ENCODE assay signal across 9 cellular contexts in genomic region chr1:94068831-94069648, GRCh38. TPM values are rescaled to one million over a fixed set of nuclear protein-coding genes. Genes with fewer than 3 reads are reported as not detected.
DNase-seq lines count a peak whose midpoint lies in the region; ATAC-seq and TF ChIP-seq lines count a peak whose summit lies in the region.
"Had no signal": no experiment of that assay in that cellular context is flagged by ENCODE, and none has a peak within 500 bp of the region (broad histone marks: within the 10 kb centered on the region; RNA-seq: fewer than 3 reads in every experiment).

No MANE protein-coding gene starts in this region.

- TF ChIP-seq CTCF in AG04450 (IDR thresholded peaks at IDR 0.05; ENCODE audit: low read depth, low read length), result no peak
- no peak for TF ChIP-seq CTCF in endothelial cell (IDR thresholded peaks at IDR 0.05; ENCODE audit: unreplicated experiment)
- no peak for TF ChIP-seq CTCF in tibial nerve (IDR thresholded peaks at IDR 0.05)

- 64 to 67% methylated on average over 12 of the region's 12 CpGs for WGBS in tibial nerve, 2 donors

- no peak for TF ChIP-seq POLR2A in tibial nerve (IDR thresholded peaks at IDR 0.05)

- intact Hi-C loops in posterior vena cava (cut with DNase I), result loop anchor here in 1 of 2 donors (10.0 kb wide), 1 partner anchor 166 kb away; the partner anchor contains the start of gene ARHGAP29

- no peaks in the 10 kb centered on the region for H3K9me3 ChIP-seq in AG04450 (ENCODE audit: control insufficient read depth, insufficient read depth, low read length)
- H3K9me3 ChIP-seq in muscle layer of duodenum (ENCODE audit: control insufficient read depth in 1 of 2, low read length in 2 of 2), result no peaks in the 10 kb centered on the region
- no peaks in the 10 kb centered on the region for H3K9me3 ChIP-seq in tibial nerve

- CTCF ChIA-PET in AG04450 (lab: Charles Lee), result interaction anchor here (0.5 to 5.6 kb wide), 7 partner anchors 7 to 268 kb away, joined by 3 to 28 read pairs (median 4); no protein-coding TSS in a partner anchor

- H3K36me3 Mint-ChIP-seq in endothelial cell (ENCODE audit: low read depth, unreplicated experiment), result peaks cover 6% of the 10 kb centered on the region
- no peaks in the 10 kb centered on the region for H3K36me3 Mint-ChIP-seq in stimulated activated effector memory CD8-positive, alpha-beta T cell treated with anti-CD3 and anti-CD28 coated beads, Interleukin-12 subunit alpha, Interleukin-12 subunit beta, amount 100 ng/mL, for 72 hours
- H3K36me3 Mint-ChIP-seq: activated naive CD8-positive, alpha-beta T cell treated with anti-CD3 and anti-CD28 coated beads, Interleukin-2, amount 10 ng/mL, durations not matched to agents 7 days and 5 days had no signal

- peak overlapping the region; percentile 89 for H3K27ac Mint-ChIP-seq in endothelial cell (ENCODE audit: unreplicated experiment)
- H3K27ac Mint-ChIP-seq in stimulated activated effector memory CD8-positive, alpha-beta T cell treated with anti-CD3 and anti-CD28 coated beads, Interleukin-12 subunit alpha, Interleukin-12 subunit beta, amount 100 ng/mL, for 72 hours, result no peak overlapping the region
- H3K27ac Mint-ChIP-seq: activated naive CD8-positive, alpha-beta T cell treated with anti-CD3 and anti-CD28 coated beads, Interleukin-2, amount 10 ng/mL, durations not matched to agents 7 days and 5 days had no signal

- peaks cover 2% of the 10 kb centered on the region for H3K27me3 Mint-ChIP-seq in endothelial cell (ENCODE audit: unreplicated experiment)
- H3K27me3 Mint-ChIP-seq: activated naive CD8-positive, alpha-beta T cell treated with anti-CD3 and anti-CD28 coated beads, Interleukin-2, amount 10 ng/mL, durations not matched to agents 7 days and 5 days had no signal

- H3K4me1 ChIP-seq in muscle layer of duodenum (ENCODE audit: control insufficient read depth in 1 of 2, insufficient read depth in 2 of 2, low read length in 2 of 2) (peaks cover 13 to 41% of the 10 kb centered on the region in 2 donors), tibial nerve (peaks cover 0 to 23% (median 10%) of the 10 kb centered on the region in 4 donors)

- H3K27me3 ChIP-seq in AG04450 (ENCODE audit: control insufficient read depth, insufficient read depth, low read length) (no peaks in the 10 kb centered on the region), muscle layer of duodenum (ENCODE audit: low read depth, low read length) (no peaks in the 10 kb centered on the region), tibial nerve (no peaks in the 10 kb centered on the region)

- H3K36me3 ChIP-seq in muscle layer of duodenum (ENCODE audit: control insufficient read depth in 1 of 2, insufficient read depth in 2 of 2, low read length in 2 of 2), result no peaks in the 10 kb centered on the region
- H3K36me3 ChIP-seq in tibial nerve, result no peaks in the 10 kb centered on the region

- peak; percentile 62 for DNase-seq in AG04450 (ENCODE audit: low read depth, low spot score)
- peak; percentile 97 for DNase-seq in NCI-H2029 treated with DMSO at 0.1 percent for 48 hours (lab: John Stamatoyannopoulos, UW)
- DNase-seq in endothelial cell (ENCODE audit: low spot score), result peak; percentile 43
- no peak for DNase-seq in stimulated activated effector memory CD8-positive, alpha-beta T cell treated with anti-CD3 and anti-CD28 coated beads, Interleukin-12 subunit alpha, Interleukin-12 subunit beta, amount 100 ng/mL, for 72 hours (ENCODE audit: low spot score in 2 of 2)
- no peak for DNase-seq in posterior vena cava (ENCODE audit: low spot score)
- no peak for DNase-seq in tibial nerve (ENCODE audit: low spot score in 2 of 2)
- DNase-seq: activated naive CD8-positive, alpha-beta T cell treated with anti-CD3 and anti-CD28 coated beads, Interleukin-2, amount 10 ng/mL, durations not matched to agents 7 days and 5 days had no signal

- POLR2A ChIA-PET in AG04450 (lab: Yijun Ruan, JAX), result interaction anchor here (2.2 kb wide), 1 partner anchor 26 kb away, joined by 15 read pairs; no protein-coding TSS in a partner anchor

- H3K9me3 Mint-ChIP-seq in endothelial cell (ENCODE audit: unreplicated experiment), result no peaks in the 10 kb centered on the region
- no peaks in the 10 kb centered on the region for H3K9me3 Mint-ChIP-seq in stimulated activated effector memory CD8-positive, alpha-beta T cell treated with anti-CD3 and anti-CD28 coated beads, Interleukin-12 subunit alpha, Interleukin-12 subunit beta, amount 100 ng/mL, for 72 hours
- H3K9me3 Mint-ChIP-seq: activated naive CD8-positive, alpha-beta T cell treated with anti-CD3 and anti-CD28 coated beads, Interleukin-2, amount 10 ng/mL, durations not matched to agents 7 days and 5 days had no signal

- ATAC-seq in stimulated activated effector memory CD8-positive, alpha-beta T cell treated with anti-CD3 and anti-CD28 coated beads, Interleukin-12 subunit alpha, Interleukin-12 subunit beta, amount 100 ng/mL, for 72 hours, result no peak
- ATAC-seq in HG02763 (IDR thresholded peaks at IDR 0.05; ENCODE audit: unreplicated experiment), result no peak

- peak overlapping the region; percentile 63 for H3K27ac ChIP-seq in AG04450 (ENCODE audit: low read depth, low read length)
- H3K27ac ChIP-seq in muscle layer of duodenum (ENCODE audit: low read length), result peak overlapping the region; percentile 62
- peak overlapping the region in 2 of 4 donors; percentile 37 to 56 for H3K27ac ChIP-seq in tibial nerve

- H3K4me3 Mint-ChIP-seq in endothelial cell (ENCODE audit: unreplicated experiment), result no peak overlapping the region
- no peak overlapping the region for H3K4me3 Mint-ChIP-seq in stimulated activated effector memory CD8-positive, alpha-beta T cell treated with anti-CD3 and anti-CD28 coated beads, Interleukin-12 subunit alpha, Interleukin-12 subunit beta, amount 100 ng/mL, for 72 hours
- H3K4me3 Mint-ChIP-seq: activated naive CD8-positive, alpha-beta T cell treated with anti-CD3 and anti-CD28 coated beads, Interleukin-2, amount 10 ng/mL, durations not matched to agents 7 days and 5 days had no signal

- TF ChIP-seq EP300 in tibial nerve (IDR thresholded peaks at IDR 0.05), result no peak

- H3K4me3 ChIP-seq in AG04450 (ENCODE audit: low read depth, low read length), result no peak overlapping the region
- H3K4me3 ChIP-seq in muscle layer of duodenum (ENCODE audit: low read depth in 1 of 2, low read length in 2 of 2), result peak overlapping the region in 1 of 2 donors; percentile 15
- no peak overlapping the region for H3K4me3 ChIP-seq in tibial nerve

- H3K4me1 Mint-ChIP-seq in endothelial cell (ENCODE audit: unreplicated experiment), result peaks cover 78% of the 10 kb centered on the region
- peaks cover 5% of the 10 kb centered on the region for H3K4me1 Mint-ChIP-seq in stimulated activated effector memory CD8-positive, alpha-beta T cell treated with anti-CD3 and anti-CD28 coated beads, Interleukin-12 subunit alpha, Interleukin-12 subunit beta, amount 100 ng/mL, for 72 hours

RNA-seq across cellular contexts. Expression of gene ABCA4, which starts 51.9 kb away (rescaled TPM):
- 0.17 TPM in 2 replicates for polyA plus RNA-seq in AG04450 (2011; rRNA removed)
- polyA minus RNA-seq in AG04450 (2011; rRNA and poly(A)+ RNA removed), result 0.05 and 0.30 TPM in 2 replicates
- total RNA-seq in endothelial cell (ENCODE audit: unreplicated experiment) (51.7 TPM), posterior vena cava (under 1 TPM; 0.33 to 0.42 TPM), tibial nerve (under 1 TPM in 2 of 4 donors, not detected in 2; 0.20 to 0.21 TPM)
- total RNA-seq: activated naive CD8-positive, alpha-beta T cell treated with anti-CD3 and anti-CD28 coated beads, Interleukin-2, amount 10 ng/mL, durations not matched to agents 7 days and 5 days had no signal

Comparison
In these comparisons a context has a peak if more than half of its experiments do, and no peak if none do; other contexts are left out.
1. DNase-seq: peak in AG04450 (single experiment), NCI-H2029 treated with DMSO at 0.1 percent for 48 hours (single experiment) and endothelial cell (single experiment); none in stimulated activated effector memory CD8-positive, alpha-beta T cell treated with anti-CD3 and anti-CD28 coated beads, Interleukin-12 subunit alpha, Interleukin-12 subunit beta, amount 100 ng/mL, for 72 hours (0 of 2), posterior vena cava (single experiment) and tibial nerve (0 of 2).
2. RNA of gene ABCA4, which starts 51.9 kb away (total RNA-seq): 51.7 TPM in endothelial cell (single experiment); 0.33 to 0.42 TPM in posterior vena cava and 0.20 to 0.21 TPM in tibial nerve; every median in the first group is over 10 times any median in the second.